Comparison of ENCODE assay signal across 8 cellular contexts in genomic region chr17:78343099-78343432, GRCh38. TPM values are rescaled to one million over a fixed set of nuclear protein-coding genes. Genes with fewer than 3 reads are reported as not detected.
DNase-seq lines count a peak whose midpoint lies in the region; ATAC-seq and TF ChIP-seq lines count a peak whose summit lies in the region.

No MANE protein-coding gene starts in this region.

- H3K4me3 Mint-ChIP-seq in activated T-helper 1 cell treated with anti-CD3 and anti-CD28 coated beads, Interleukin-12 subunit alpha, Interleukin-12 subunit beta, Interleukin-2, Interleukin-4 antibody, amounts not matched to agents 30 ng/mL and 10 ng/mL and 1 ng/mL, durations not matched to agents 14 hours and 24 hours and 36 hours: peak overlapping the region; percentile 57
- H3K4me3 Mint-ChIP-seq in glutamatergic neuron (ENCODE audit: unreplicated experiment) (peak overlapping the region; percentile 7), nephron progenitor cell (no peak overlapping the region)

- H3K27me3 ChIP-seq in gastrocnemius medialis: no peaks in the 10 kb centered on the region

- H3K27ac Mint-ChIP-seq in activated T-helper 1 cell treated with anti-CD3 and anti-CD28 coated beads, Interleukin-12 subunit alpha, Interleukin-12 subunit beta, Interleukin-2, Interleukin-4 antibody, amounts not matched to agents 30 ng/mL and 10 ng/mL and 1 ng/mL, durations not matched to agents 14 hours and 24 hours and 36 hours: peak overlapping the region; percentile 89
- no peak overlapping the region for H3K27ac Mint-ChIP-seq in glutamatergic neuron (ENCODE audit: unreplicated experiment)
- no peak overlapping the region for H3K27ac Mint-ChIP-seq in nephron progenitor cell

- peak overlapping the region; percentile 87 to 99 (median 95) for H3K27ac ChIP-seq in gastrocnemius medialis

- peak overlapping the region in 1 of 4 donors; percentile 13 for H3K4me3 ChIP-seq in gastrocnemius medialis

- H3K4me1 ChIP-seq in gastrocnemius medialis: peaks cover 63 to 64% of the 10 kb centered on the region in 2 donors

- peak; percentile 28 for DNase-seq in stimulated activated CD4-positive, alpha-beta T cell treated with anti-CD3 and anti-CD28 coated beads, Interleukin-15, amount 100 ng/mL, for 24 hours
- no peak for DNase-seq in stimulated activated CD4-positive, alpha-beta T cell treated with anti-CD3 and anti-CD28 coated beads, Interleukin-4, amount 100 ng/mL, for 1 hour
- no peak for DNase-seq in activated T-helper 1 cell treated with anti-CD3 and anti-CD28 coated beads, Interleukin-12 subunit alpha, Interleukin-12 subunit beta, Interleukin-2, Interleukin-4 antibody, amounts not matched to agents 30 ng/mL and 10 ng/mL and 1 ng/mL, durations not matched to agents 14 hours and 24 hours and 36 hours (ENCODE audit: low spot score)
- DNase-seq in glutamatergic neuron (no peak), gastrocnemius medialis (peak; percentile 54 to 64), nephron progenitor cell (no peak), left lobe of liver (ENCODE audit: low spot score) (no peak), NCI-H1436 (lab: John Stamatoyannopoulos, UW) (no peak)

- intact Hi-C loops in activated T-helper 1 cell treated with anti-CD3 and anti-CD28 coated beads, Interleukin-12 subunit alpha, Interleukin-12 subunit beta, Interleukin-2, Interleukin-4 antibody, amounts not matched to agents 30 ng/mL and 10 ng/mL and 1 ng/mL, durations not matched to agents 14 hours and 24 hours and 36 hours (cut with micrococcal nuclease): loop anchor here (1.0 to 2.0 kb wide), 2 partner anchors 12 to 28 kb away; no protein-coding TSS in a partner anchor
- intact Hi-C loops in gastrocnemius medialis (cut with DNase I; ENCODE audit: low total_unique reads): no loop called here

- H3K9me3 ChIP-seq in gastrocnemius medialis: no peaks in the 10 kb centered on the region

- no peak for TF ChIP-seq POLR2A in gastrocnemius medialis (IDR thresholded peaks at IDR 0.05)

- ATAC-seq in gastrocnemius medialis: peak in 1 of 2 donors; percentile 7
- no peak for ATAC-seq in left lobe of liver

- H3K4me1 Mint-ChIP-seq in activated T-helper 1 cell treated with anti-CD3 and anti-CD28 coated beads, Interleukin-12 subunit alpha, Interleukin-12 subunit beta, Interleukin-2, Interleukin-4 antibody, amounts not matched to agents 30 ng/mL and 10 ng/mL and 1 ng/mL, durations not matched to agents 14 hours and 24 hours and 36 hours (ENCODE audit: low read depth): peaks cover 65% of the 10 kb centered on the region
- H3K4me1 Mint-ChIP-seq in glutamatergic neuron (ENCODE audit: low read depth, unreplicated experiment) (peaks cover 3% of the 10 kb centered on the region), nephron progenitor cell (peaks cover 42% of the 10 kb centered on the region)

- in situ Hi-C loops in gastrocnemius medialis (cut with MboI; ENCODE audit: low sequenced_read_pairs in 4 of 4): no loop called here

- no peaks in the 10 kb centered on the region for H3K9me3 Mint-ChIP-seq in activated T-helper 1 cell treated with anti-CD3 and anti-CD28 coated beads, Interleukin-12 subunit alpha, Interleukin-12 subunit beta, Interleukin-2, Interleukin-4 antibody, amounts not matched to agents 30 ng/mL and 10 ng/mL and 1 ng/mL, durations not matched to agents 14 hours and 24 hours and 36 hours
- H3K9me3 Mint-ChIP-seq in glutamatergic neuron (ENCODE audit: unreplicated experiment): peaks cover 2% of the 10 kb centered on the region
- H3K9me3 Mint-ChIP-seq in nephron progenitor cell: no peaks in the 10 kb centered on the region

- TF ChIP-seq CTCF in glutamatergic neuron (IDR thresholded peaks at IDR 0.05; ENCODE audit: partially characterized antibody, unreplicated experiment): no peak
- no peak for TF ChIP-seq CTCF in gastrocnemius medialis (IDR thresholded peaks at IDR 0.05 in 4 of 5, conservative IDR thresholded peaks at IDR 0.05 in 1 of 5)
- no peak for TF ChIP-seq CTCF in nephron progenitor cell (IDR thresholded peaks at IDR 0.05)

- H3K27me3 Mint-ChIP-seq in activated T-helper 1 cell treated with anti-CD3 and anti-CD28 coated beads, Interleukin-12 subunit alpha, Interleukin-12 subunit beta, Interleukin-2, Interleukin-4 antibody, amounts not matched to agents 30 ng/mL and 10 ng/mL and 1 ng/mL, durations not matched to agents 14 hours and 24 hours and 36 hours (ENCODE audit: insufficient read depth): peaks cover 4% of the 10 kb centered on the region
- H3K27me3 Mint-ChIP-seq in glutamatergic neuron (ENCODE audit: unreplicated experiment) (peaks cover 2% of the 10 kb centered on the region), nephron progenitor cell (ENCODE audit: low read depth, poor library complexity) (peaks cover 44% of the 10 kb centered on the region)

- peaks cover 1% of the 10 kb centered on the region for H3K36me3 Mint-ChIP-seq in activated T-helper 1 cell treated with anti-CD3 and anti-CD28 coated beads, Interleukin-12 subunit alpha, Interleukin-12 subunit beta, Interleukin-2, Interleukin-4 antibody, amounts not matched to agents 30 ng/mL and 10 ng/mL and 1 ng/mL, durations not matched to agents 14 hours and 24 hours and 36 hours (ENCODE audit: low read depth)
- no peaks in the 10 kb centered on the region for H3K36me3 Mint-ChIP-seq in glutamatergic neuron (ENCODE audit: unreplicated experiment)
- no peaks in the 10 kb centered on the region for H3K36me3 Mint-ChIP-seq in nephron progenitor cell (ENCODE audit: low read depth)

- no peaks in the 10 kb centered on the region for H3K36me3 ChIP-seq in gastrocnemius medialis

RNA-seq across cellular contexts. Expression of gene SOCS3, which starts 16.8 kb away (rescaled TPM):
- total RNA-seq in activated T-helper 1 cell treated with anti-CD3 and anti-CD28 coated beads, Interleukin-12 subunit alpha, Interleukin-12 subunit beta, Interleukin-2, Interleukin-4 antibody, amounts not matched to agents 30 ng/mL and 10 ng/mL and 1 ng/mL, durations not matched to agents 14 hours and 24 hours and 36 hours: 75.4 and 76.3 TPM in 2 replicates
- total RNA-seq in glutamatergic neuron (ENCODE audit: unreplicated experiment) (3.1 TPM), gastrocnemius medialis (10 to 100 TPM in 3 of 4 donors, 1 to 10 TPM in 1; 4.5 to 44.2 (median 16.4) TPM), left lobe of liver (2.7 TPM)

RNA-seq across cellular contexts. Expression of gene PGS1, which starts 35.4 kb away (rescaled TPM):
- 71.9 and 73.5 TPM in 2 replicates for total RNA-seq in activated T-helper 1 cell treated with anti-CD3 and anti-CD28 coated beads, Interleukin-12 subunit alpha, Interleukin-12 subunit beta, Interleukin-2, Interleukin-4 antibody, amounts not matched to agents 30 ng/mL and 10 ng/mL and 1 ng/mL, durations not matched to agents 14 hours and 24 hours and 36 hours
- 50.2 TPM for total RNA-seq in glutamatergic neuron (ENCODE audit: unreplicated experiment)
- 10 to 100 TPM; 16.6 to 30.0 (median 21.8) TPM for total RNA-seq in gastrocnemius medialis
- total RNA-seq in left lobe of liver: 9.1 TPM

Comparison
In these comparisons a context has a peak if more than half of its experiments do, and no peak if none do; other contexts are left out.
1. DNase-seq: peak in stimulated activated CD4-positive, alpha-beta T cell treated with anti-CD3 and anti-CD28 coated beads, Interleukin-15, amount 100 ng/mL, for 24 hours (single experiment) and gastrocnemius medialis (2 of 2); none in stimulated activated CD4-positive, alpha-beta T cell treated with anti-CD3 and anti-CD28 coated beads, Interleukin-4, amount 100 ng/mL, for 1 hour (single experiment), activated T-helper 1 cell treated with anti-CD3 and anti-CD28 coated beads, Interleukin-12 subunit alpha, Interleukin-12 subunit beta, Interleukin-2, Interleukin-4 antibody, amounts not matched to agents 30 ng/mL and 10 ng/mL and 1 ng/mL, durations not matched to agents 14 hours and 24 hours and 36 hours (single experiment), glutamatergic neuron (single experiment), nephron progenitor cell (single experiment), left lobe of liver (single experiment) and NCI-H1436 (single experiment).